ENCODE assay signal across 9 cellular contexts in genomic region chr2:19439081-19439480, GRCh38.
"Had no signal": no experiment of that assay in that cellular context is flagged by ENCODE, and none has a peak within 500 bp of the region (broad histone marks: within the 10 kb centered on the region; RNA-seq: fewer than 3 reads in every experiment).

No MANE protein-coding gene starts in this region.

- H3K27ac ChIP-seq: HL-60 had no signal

- H3K4me1 ChIP-seq: HAP-1 had no signal

- H3K9me3 Mint-ChIP-seq: HFFc6 had no signal

- H3K4me3 Mint-ChIP-seq: HFFc6, IgD-negative memory B cell had no signal

- ATAC-seq: HCT116 had no signal

- H3K27me3 Mint-ChIP-seq: IgD-negative memory B cell had no signal

- H3K4me3 ChIP-seq: HAP-1 had no signal

- H3K36me3 Mint-ChIP-seq: IgD-negative memory B cell had no signal

- H3K9me3 ChIP-seq: HAP-1 had no signal

- H3K36me3 ChIP-seq: HAP-1 had no signal

- H3K27ac Mint-ChIP-seq: HFFc6, IgD-negative memory B cell had no signal

- DNase-seq: GOT3, H7, HFFc6, Kasumi-1, KG1 had no signal
